ENCODE assay signal across 8 cellular contexts in genomic region chr20:53751394-53752368, GRCh38.
DNase-seq lines count a peak whose midpoint lies in the region; ATAC-seq and TF ChIP-seq lines count a peak whose summit lies in the region.

No MANE protein-coding gene starts in this region.

- H3K4me3 Mint-ChIP-seq in activated CD4-positive, alpha-beta T cell treated with anti-CD3 and anti-CD28 coated beads for 36 hours, result peak overlapping the region; percentile 22

- POLR2A ChIA-PET in activated CD4-positive, alpha-beta T cell treated with anti-CD3 and anti-CD28 coated beads for 36 hours (lab: Charles Lee), result interaction anchor here (0.7 to 0.9 kb wide), 2 partner anchors 44 to 156 kb away, joined by 3 to 4 read pairs; no protein-coding TSS in a partner anchor
- POLR2A ChIA-PET in Panc1 (lab: Charles Lee), result interaction anchor here (0.6 kb wide), 1 partner anchor 157 kb away, joined by 15 read pairs; no protein-coding TSS in a partner anchor

- H3K23ac ChIP-seq in neuronal stem cell (ENCODE audit: low read depth, low read length, poor library complexity), result no peak overlapping the region

- ATAC-seq in activated CD4-positive, alpha-beta T cell treated with anti-CD3 and anti-CD28 coated beads for 36 hours, result peak; percentile 70
- ATAC-seq in HG02870 (IDR thresholded peaks at IDR 0.05; ENCODE audit: unreplicated experiment), result peak; percentile 85
- ATAC-seq in Panc1, result peak; percentile 7

- no peaks in the 10 kb centered on the region for H3K79me1 ChIP-seq in neuronal stem cell (ENCODE audit: low read depth, low read length)

- no peaks in the 10 kb centered on the region for H3K9me3 Mint-ChIP-seq in activated CD4-positive, alpha-beta T cell treated with anti-CD3 and anti-CD28 coated beads for 36 hours (ENCODE audit: low read depth)

- peaks cover 82% of the 10 kb centered on the region for H3K4me1 ChIP-seq in Panc1 (ENCODE audit: control insufficient read depth, insufficient read depth, low read length)
- H3K4me1 ChIP-seq in neuronal stem cell (ENCODE audit: control insufficient read depth in 2 of 2, insufficient read depth in 1 of 2, low read depth in 1 of 2, low read length in 2 of 2), result peaks cover 19 to 40% of the 10 kb centered on the region in 2 donors

- CTCF ChIA-PET in activated CD4-positive, alpha-beta T cell treated with anti-CD3 and anti-CD28 coated beads for 36 hours (lab: Charles Lee), result interaction anchor here (0.6 to 1.6 kb wide), 7 partner anchors 9 to 241 kb away, joined by 3 to 8 read pairs (median 4); no protein-coding TSS in a partner anchor
- CTCF ChIA-PET in Panc1 (lab: Charles Lee), result interaction anchor here (0.8 kb wide), 1 partner anchor 90 kb away, joined by 3 read pairs; no protein-coding TSS in a partner anchor

- no CpG with 5 or more reads among the region's 11 CpGs for WGBS in neuronal stem cell (ENCODE audit: extremely low coverage in 2 of 2, insufficient read length in 2 of 2, insufficient replicate concordance in 1 of 2), 2 donors

- H2BK15ac ChIP-seq in neuronal stem cell (ENCODE audit: low read length), result no peak overlapping the region

- no peak overlapping the region for H3K4me2 ChIP-seq in neuronal stem cell (ENCODE audit: insufficient read depth, low read length, poor library complexity, severe bottlenecking)

- H3K18ac ChIP-seq in neuronal stem cell (ENCODE audit: low read length), result no peak overlapping the region

- peaks cover 77% of the 10 kb centered on the region for H3K4me1 Mint-ChIP-seq in activated CD4-positive, alpha-beta T cell treated with anti-CD3 and anti-CD28 coated beads for 36 hours

- H2BK120ac ChIP-seq in neuronal stem cell (ENCODE audit: low read depth, low read length), result no peak overlapping the region

- H3K36me3 Mint-ChIP-seq in activated CD4-positive, alpha-beta T cell treated with anti-CD3 and anti-CD28 coated beads for 36 hours (ENCODE audit: low read depth), result no peaks in the 10 kb centered on the region

- no peak overlapping the region for H3K4me3 ChIP-seq in Panc1 (ENCODE audit: low read depth in 2 of 2, low read length in 2 of 2)
- peak overlapping the region in 1 of 2 donors; percentile 18 for H3K4me3 ChIP-seq in neuronal stem cell (ENCODE audit: low read length in 2 of 2)

- in situ Hi-C loops in Panc1 (cut with HindIII; ENCODE audit: low pct_unique_long_range_greater_than_20kb, low sequenced_read_pairs), result no loop called here

- H2BK12ac ChIP-seq in neuronal stem cell (ENCODE audit: low read length), result no peak overlapping the region

- H2AFZ ChIP-seq in neuronal stem cell (ENCODE audit: low read length), result peak overlapping the region; percentile 59

- no peak overlapping the region for H3K9ac ChIP-seq in neuronal stem cell (ENCODE audit: low read depth, low read length, poor library complexity)

- H3K27ac ChIP-seq in Panc1 (ENCODE audit: low read length) (peak overlapping the region; percentile 98), neuronal stem cell (replicated peaks; ENCODE audit: low read length) (peak overlapping the region; percentile 29)

- H3K14ac ChIP-seq in neuronal stem cell (ENCODE audit: low read length), result no peak overlapping the region

- H4K8ac ChIP-seq in neuronal stem cell (ENCODE audit: low read depth, low read length), result no peak overlapping the region

- no peak overlapping the region for H3K4ac ChIP-seq in neuronal stem cell (ENCODE audit: low read length)

- H3K27ac Mint-ChIP-seq in activated CD4-positive, alpha-beta T cell treated with anti-CD3 and anti-CD28 coated beads for 36 hours, result peak overlapping the region; percentile 96

- no peak overlapping the region for H2BK5ac ChIP-seq in neuronal stem cell (ENCODE audit: low read length)

- no peaks in the 10 kb centered on the region for H3K27me3 Mint-ChIP-seq in activated CD4-positive, alpha-beta T cell treated with anti-CD3 and anti-CD28 coated beads for 36 hours

- H4K91ac ChIP-seq in neuronal stem cell (ENCODE audit: low read depth, low read length, poor library complexity), result no peak overlapping the region

- intact Hi-C loops in activated CD4-positive, alpha-beta T cell treated with anti-CD3 and anti-CD28 coated beads for 36 hours (cut with DNase I, micrococcal nuclease), result loop anchor here (1.0 to 10.0 kb wide), 7 partner anchors 41 to 174 kb away; partner anchors contain the start of gene ZNF217 (in 1 of the 2)
- intact Hi-C loops in Panc1 (cut with micrococcal nuclease; ENCODE audit: unreplicated experiment), result loop anchor here (10.0 kb wide), 1 partner anchor 163 kb away; no protein-coding TSS in a partner anchor

- DNase-seq in activated CD4-positive, alpha-beta T cell treated with anti-CD3 and anti-CD28 coated beads for 36 hours, result peak; percentile 57
- DNase-seq in activated CD4-positive, alpha-beta T cell treated with anti-CD3 and anti-CD28 coated beads for 1 hour, result no peak
- DNase-seq in Panc1 (ENCODE audit: low read depth, low spot score) (peak; percentile 54), neuronal stem cell (ENCODE audit: low spot score) (no peak), NCI-H2029 treated with DMSO at 0.1 percent for 48 hours (lab: John Stamatoyannopoulos, UW) (no peak)
- peak; percentile 34 for DNase-seq in central memory CD4-positive, alpha-beta T cell
- DNase-seq in effector CD4-positive, alpha-beta T cell, result no peak

- no TSS peak for BruUV-seq in Panc1 (replicated peaks; lab: Mats Ljungman, UMichigan)

- TF ChIP-seq CTCF in Panc1 (IDR thresholded peaks at IDR 0.05), result no peak

- no peaks in the 10 kb centered on the region for H3K27me3 ChIP-seq in Panc1 (ENCODE audit: control insufficient read depth, insufficient read depth, low read length)
- H3K27me3 ChIP-seq in neuronal stem cell (ENCODE audit: control insufficient read depth in 3 of 3, insufficient read depth in 3 of 3, low read depth in 1 of 3, low read length in 3 of 3), result no peaks in the 10 kb centered on the region

- no peaks in the 10 kb centered on the region for H3K36me3 ChIP-seq in Panc1 (ENCODE audit: control insufficient read depth, insufficient read depth, low read length)
- no peaks in the 10 kb centered on the region for H3K36me3 ChIP-seq in neuronal stem cell (replicated peaks in 1 of 2; ENCODE audit: control insufficient read depth in 2 of 2, insufficient read depth in 2 of 2, low read length in 2 of 2)

- no peak overlapping the region for H2AK5ac ChIP-seq in neuronal stem cell (ENCODE audit: low read depth, low read length)

- H3K9me3 ChIP-seq in Panc1 (ENCODE audit: control insufficient read depth, insufficient read depth, low read depth, low read length) (no peaks in the 10 kb centered on the region), neuronal stem cell (replicated peaks in 1 of 2; ENCODE audit: control insufficient read depth in 2 of 2, insufficient read depth in 1 of 2, low read depth in 1 of 2, low read length in 2 of 2) (no peaks in the 10 kb centered on the region)

Comparison
In these comparisons a context has a peak if more than half of its experiments do, and no peak if none do; other contexts are left out.
1. DNase-seq: peak in activated CD4-positive, alpha-beta T cell treated with anti-CD3 and anti-CD28 coated beads for 36 hours (single experiment), Panc1 (single experiment) and central memory CD4-positive, alpha-beta T cell (single experiment); none in activated CD4-positive, alpha-beta T cell treated with anti-CD3 and anti-CD28 coated beads for 1 hour (single experiment), neuronal stem cell (single experiment), NCI-H2029 treated with DMSO at 0.1 percent for 48 hours (single experiment) and effector CD4-positive, alpha-beta T cell (single experiment).
2. ATAC-seq: peak in every context shown above with its lines; median percentile 85 in HG02870; 70 in activated CD4-positive, alpha-beta T cell treated with anti-CD3 and anti-CD28 coated beads for 36 hours; 7 in Panc1.